Comparison of ENCODE assay signal across 25 cellular contexts in genomic region chr1:224173523-224173922, GRCh38.
"Had no signal": no experiment of that assay in that cellular context is flagged by ENCODE, and none has a peak within 500 bp of the region (broad histone marks: within the 10 kb centered on the region; RNA-seq: fewer than 3 reads in every experiment).

No MANE protein-coding gene starts in this region.

- ATAC-seq: activated CD4-positive, CD25-positive, alpha-beta regulatory T cell treated with anti-CD3 and anti-CD28 coated beads, Interleukin-2, amount 50 U/mL, for 24 hours; gastroesophageal sphincter; left colon; right lobe of liver; stimulated activated naive B cell treated with anti-CD40 and anti-IgM and Interleukin-4, amounts not matched to agents 10 μg/mL and 1 μg/mL and 100 μg/mL, for 72 hours had no signal

- H3K4me1 ChIP-seq: parathyroid adenoma, right lobe of liver had no signal

- H3K9ac ChIP-seq: parathyroid adenoma had no signal

- H2AFZ ChIP-seq: parathyroid adenoma had no signal

- H3K79me2 ChIP-seq: parathyroid adenoma had no signal

- H3K27ac ChIP-seq: esophagus muscularis mucosa, gastroesophageal sphincter, neutrophil, parathyroid adenoma, right lobe of liver, upper lobe of left lung had no signal

- H3K9me3 ChIP-seq: esophagus muscularis mucosa, gastroesophageal sphincter, neutrophil, right lobe of liver, upper lobe of left lung had no signal

- DNase-seq: activated CD4-positive, alpha-beta memory T cell treated with anti-CD3 and anti-CD28 coated beads, Interleukin-2, amount 10 ng/mL, durations not matched to agents 7 days and 5 days; activated CD4-positive, alpha-beta T cell treated with anti-CD3 and anti-CD28 coated beads, Interleukin-2, amount 10 ng/mL, durations not matched to agents 24 days and 14 days; activated gamma-delta T cell; activated naive CD4-positive, alpha-beta T cell treated with anti-CD3 and anti-CD28 coated beads, Interleukin-2, amount 50 U/mL, for 16 hours; activated T-cell treated with anti-CD3 and anti-CD28 coated beads for 4 hours; aorta; central memory CD4-positive, alpha-beta T cell; dermis blood vessel endothelial cell; effector CD8-positive, alpha-beta T cell; head of caudate nucleus; islet precursor cell; left colon; mesenchymal stem cell; right lobe of liver; small intestine; stimulated activated CD4-positive, alpha-beta T cell treated with anti-CD3 and anti-CD28 coated beads, Interleukin-15, amount 100 ng/mL, for 24 hours; stimulated activated CD8-positive, alpha-beta memory T cell treated with anti-CD3 and anti-CD28 coated beads, Interleukin-4, amount 100 ng/mL, for 48 hours; stimulated activated naive B cell treated with anti-CD40 and anti-IgM and Interleukin-4, amounts not matched to agents 10 μg/mL and 1 μg/mL and 100 μg/mL, for 72 hours; T-helper 2 cell; upper lobe of left lung had no signal

- H3K4me3 ChIP-seq: esophagus muscularis mucosa, gastroesophageal sphincter, right lobe of liver, upper lobe of left lung had no signal

- H3K27me3 ChIP-seq: esophagus muscularis mucosa, gastroesophageal sphincter, neutrophil, right lobe of liver, upper lobe of left lung had no signal

- H3K36me3 ChIP-seq: esophagus muscularis mucosa, gastroesophageal sphincter, neutrophil, right lobe of liver, upper lobe of left lung had no signal
